ENCODE assay signal across 32 cellular contexts in genomic region chr3:13825821-13826220, GRCh38. TPM values are rescaled to one million over a fixed set of nuclear protein-coding genes. Genes with fewer than 3 reads are reported as not detected.
"Had no signal": no experiment of that assay in that cellular context is flagged by ENCODE, and none has a peak within 500 bp of the region (broad histone marks: within the 10 kb centered on the region; RNA-seq: fewer than 3 reads in every experiment).

No MANE protein-coding gene starts in this region.

- H3K4me1 ChIP-seq: adrenal gland, body of pancreas, colonic mucosa, gastroesophageal sphincter, tibial nerve had no signal

- H3K4me1 Mint-ChIP-seq: activated naive CD8-positive, alpha-beta T cell treated with anti-CD3 and anti-CD28 coated beads for 36 hours; stimulated activated naive B cell treated with anti-CD40 and anti-IgM and Interleukin-4, amounts not matched to agents 10 μg/mL and 1 μg/mL and 100 μg/mL, for 72 hours had no signal

- H3K4me3 Mint-ChIP-seq: activated naive CD8-positive, alpha-beta T cell treated with anti-CD3 and anti-CD28 coated beads for 36 hours; activated T-cell treated with anti-CD3 and anti-CD28 coated beads, Interleukin-2, amount 50 U/mL, for 72 hours; neural crest cell; stimulated activated naive B cell treated with anti-CD40 and anti-IgM and Interleukin-4, amounts not matched to agents 10 μg/mL and 1 μg/mL and 100 μg/mL, for 72 hours had no signal

- H3K27me3 ChIP-seq: adrenal gland, body of pancreas, cardiac muscle cell, colonic mucosa, dorsolateral prefrontal cortex, hepatocyte, tibial nerve had no signal

- H3K79me2 ChIP-seq: hepatocyte had no signal

- H3K36me3 ChIP-seq: adrenal gland, cardiac muscle cell, colonic mucosa, gastroesophageal sphincter, tibial nerve had no signal

- H3K27ac Mint-ChIP-seq: activated naive CD8-positive, alpha-beta T cell treated with anti-CD3 and anti-CD28 coated beads for 36 hours; activated T-cell treated with anti-CD3 and anti-CD28 coated beads, Interleukin-2, amount 50 U/mL, for 72 hours; stimulated activated naive B cell treated with anti-CD40 and anti-IgM and Interleukin-4, amounts not matched to agents 10 μg/mL and 1 μg/mL and 100 μg/mL, for 72 hours had no signal

- H2AFZ ChIP-seq: hepatocyte had no signal

- DNase-seq: activated CD4-positive, alpha-beta T cell treated with anti-CD3 and anti-CD28 coated beads for 4 hours; activated CD4-positive, alpha-beta T cell treated with anti-CD3 and anti-CD28 coated beads, Interleukin-2, amount 50 U/mL, for 4 hours; activated effector memory CD4-positive, alpha-beta T cell treated with Interleukin-2 at 50 U/mL for 16 hours; activated naive CD4-positive, alpha-beta T cell treated with Interleukin-2 at 50 U/mL for 16 hours; activated naive CD8-positive, alpha-beta T cell treated with anti-CD3 and anti-CD28 coated beads for 36 hours; activated T-cell treated with anti-CD3 and anti-CD28 coated beads for 4 hours; activated T-cell treated with anti-CD3 and anti-CD28 coated beads, Interleukin-2, amount 50 U/mL, for 72 hours; adrenal gland; body of pancreas; cerebellar nuclear complex; colonic mucosa; effector memory CD4-positive, alpha-beta T cell; left cardiac atrium; left ventricle myocardium superior; retina; stimulated activated CD4-positive, alpha-beta T cell treated with anti-CD3 and anti-CD28 coated beads, Interleukin-15, amount 100 ng/mL, for 24 hours; stimulated activated CD4-positive, alpha-beta T cell treated with anti-CD3 and anti-CD28 coated beads, Interleukin-2, amount 100 ng/mL, for 24 hours; stimulated activated naive B cell treated with anti-CD40 and anti-IgM and Interleukin-4, amounts not matched to agents 10 μg/mL and 1 μg/mL and 100 μg/mL, for 72 hours; T-helper 9 cell had no signal

- H3K9me3 Mint-ChIP-seq: activated naive CD8-positive, alpha-beta T cell treated with anti-CD3 and anti-CD28 coated beads for 36 hours; activated T-cell treated with anti-CD3 and anti-CD28 coated beads, Interleukin-2, amount 50 U/mL, for 72 hours; neural crest cell had no signal

- H3K4me3 ChIP-seq: adrenal gland, body of pancreas, cardiac muscle cell, colonic mucosa, dorsolateral prefrontal cortex, gastroesophageal sphincter, hepatocyte, smooth muscle cell, tibial nerve had no signal

- H3K36me3 Mint-ChIP-seq: activated naive CD8-positive, alpha-beta T cell treated with anti-CD3 and anti-CD28 coated beads for 36 hours; stimulated activated naive B cell treated with anti-CD40 and anti-IgM and Interleukin-4, amounts not matched to agents 10 μg/mL and 1 μg/mL and 100 μg/mL, for 72 hours had no signal

- H3K9me3 ChIP-seq: adrenal gland, body of pancreas, colonic mucosa had no signal

- ATAC-seq: activated T-cell treated with anti-CD3 and anti-CD28 coated beads, Interleukin-2, amount 50 U/mL, for 72 hours; body of pancreas; gastroesophageal sphincter; left cardiac atrium; left ventricle myocardium superior; stimulated activated naive B cell treated with anti-CD40 and anti-IgM and Interleukin-4, amounts not matched to agents 10 μg/mL and 1 μg/mL and 100 μg/mL, for 72 hours had no signal

- H3K27ac ChIP-seq: adrenal gland, body of pancreas, cardiac muscle cell, colonic mucosa, dorsolateral prefrontal cortex, gastroesophageal sphincter, hepatocyte, tibial nerve, VCaP had no signal

- H3K27me3 Mint-ChIP-seq: activated naive CD8-positive, alpha-beta T cell treated with anti-CD3 and anti-CD28 coated beads for 36 hours had no signal

- H3K4me2 ChIP-seq: hepatocyte, smooth muscle cell had no signal

RNA-seq across cellular contexts. Expression of gene WNT7A, which starts 54.0 kb away (rescaled TPM):
- total RNA-seq: aorta, cardiac muscle cell, colonic mucosa, fibroblast of lung, fibroblast of villous mesenchyme, left cardiac atrium, left ventricle myocardium superior, lung microvascular endothelial cell, omental fat pad had no signal
- polyA plus RNA-seq: adrenal gland, aorta, cardiac muscle cell, fibroblast of lung had no signal
